ENCODE assay signal across 8 cellular contexts in the genomic region with DNA sequence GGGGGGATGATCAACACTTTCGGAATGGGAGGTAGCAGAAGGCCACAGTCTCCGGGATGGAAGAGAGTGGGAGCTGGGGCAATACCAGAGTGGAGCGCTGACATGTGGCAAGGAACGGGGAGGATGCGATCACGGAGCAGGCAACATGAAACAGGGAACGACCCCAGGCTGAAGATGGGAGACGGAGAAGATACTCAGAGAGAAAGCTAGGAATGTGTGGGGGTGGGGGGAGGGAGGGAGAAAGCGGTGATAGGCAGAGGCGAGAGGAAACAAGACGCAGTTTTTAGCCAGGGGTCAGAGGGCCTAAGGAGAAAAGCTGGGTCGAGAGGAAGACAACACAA. TPM values are rescaled to one million over a fixed set of nuclear protein-coding genes. Genes with fewer than 3 reads are reported as not detected.
DNase-seq lines count a peak whose midpoint lies in the region; ATAC-seq and TF ChIP-seq lines count a peak whose summit lies in the region.

No MANE protein-coding gene starts in this region.

- TF ChIP-seq CTCF in nephron progenitor cell (IDR thresholded peaks at IDR 0.05) = no peak

- H3K27me3 ChIP-seq in NT2/D1 (ENCODE audit: insufficient read depth, insufficient read length) (no peaks in the 10 kb centered on the region), esophagus (ENCODE audit: control insufficient read depth in 1 of 2, insufficient read depth in 2 of 2, low read length in 2 of 2) (no peaks in the 10 kb centered on the region)

- ATAC-seq in GM18909 (IDR thresholded peaks at IDR 0.05; ENCODE audit: poor library complexity, unreplicated experiment) (peak; percentile 0), naive B cell (ENCODE audit: low read depth in 2 of 2) (no peak)

- H3K4me3 ChIP-seq in NT2/D1 (ENCODE audit: insufficient read length, low read depth) = peak overlapping the region; percentile 92
- H3K4me3 ChIP-seq in esophagus (ENCODE audit: low read depth in 1 of 2, low read length in 2 of 2) = peak overlapping the region; percentile 88 to 94

- no peak overlapping the region for H3K4me3 Mint-ChIP-seq in naive B cell
- H3K4me3 Mint-ChIP-seq in nephron progenitor cell = no peak overlapping the region

- 0 to 1% methylated on average over 12 of the region's 12 CpGs for WGBS in esophagus, 2 donors

- H3K27ac ChIP-seq in esophagus (ENCODE audit: low read depth in 2 of 2, low read length in 1 of 2) = peak overlapping the region; percentile 95 to 97

- H3K9me3 Mint-ChIP-seq in naive B cell = no peaks in the 10 kb centered on the region
- H3K9me3 Mint-ChIP-seq in nephron progenitor cell = peaks cover 20% of the 10 kb centered on the region

- H3K27me3 Mint-ChIP-seq in naive B cell (peaks cover 9 to 20% (median 9%) of the 10 kb centered on the region in 3 donors), nephron progenitor cell (ENCODE audit: low read depth, poor library complexity) (peaks cover 9% of the 10 kb centered on the region)

- peaks cover 38% of the 10 kb centered on the region for H3K36me3 ChIP-seq in NT2/D1 (ENCODE audit: insufficient read depth, insufficient read length, low read length)
- H3K36me3 ChIP-seq in esophagus (ENCODE audit: control insufficient read depth in 2 of 2, insufficient read depth in 2 of 2, low read length in 1 of 2) = peaks cover 0 to 2% of the 10 kb centered on the region in 2 donors

- H3K4me1 ChIP-seq in NT2/D1 (ENCODE audit: insufficient read depth, insufficient read length) (no peaks in the 10 kb centered on the region), esophagus (ENCODE audit: control insufficient read depth in 2 of 2, insufficient read depth in 2 of 2, low read length in 1 of 2) (no peaks in the 10 kb centered on the region)

- DNase-seq in AG08395 (ENCODE audit: low spot score) = peak; percentile 45
- peak; percentile 23 for DNase-seq in NT2/D1 (ENCODE audit: low read depth, low spot score)
- DNase-seq in naive B cell = peak; percentile 0
- no peak for DNase-seq in DMS153 treated with DMSO at 0.1 percent for 48 hours (lab: John Stamatoyannopoulos, UW; ENCODE audit: unreplicated experiment)
- no peak for DNase-seq in NCI-H1105 (lab: John Stamatoyannopoulos, UW)
- DNase-seq in nephron progenitor cell = no peak

- peaks cover 0 to 13% of the 10 kb centered on the region in 2 donors for H3K36me3 Mint-ChIP-seq in naive B cell
- H3K36me3 Mint-ChIP-seq in nephron progenitor cell (ENCODE audit: low read depth) = no peaks in the 10 kb centered on the region

- H3K27ac Mint-ChIP-seq in naive B cell = no peak overlapping the region
- no peak overlapping the region for H3K27ac Mint-ChIP-seq in nephron progenitor cell

- H3K9me3 ChIP-seq in NT2/D1 (ENCODE audit: insufficient read depth, low read length) = no peaks in the 10 kb centered on the region
- no peaks in the 10 kb centered on the region for H3K9me3 ChIP-seq in esophagus (ENCODE audit: control insufficient read depth in 2 of 2, insufficient read depth in 1 of 2, low read depth in 1 of 2, low read length in 1 of 2)

- H3K9ac ChIP-seq in NT2/D1 (ENCODE audit: insufficient read length, low read depth) = peak overlapping the region; percentile 93

- H3K4me1 Mint-ChIP-seq in naive B cell (peaks cover 0 to 19% (median 3%) of the 10 kb centered on the region in 3 donors), nephron progenitor cell (peaks cover 10% of the 10 kb centered on the region)

RNA-seq across cellular contexts. Expression of a gene that starts 0.6 kb away (rescaled TPM):
- polyA plus RNA-seq in esophagus = 1 to 10 TPM; 5.7 to 6.1 TPM
- polyA plus RNA-seq in naive B cell (ENCODE audit: low read depth in 6 of 6) = 10 to 100 TPM; 21.3 to 39.5 (median 24.6) TPM

Comparison
In these comparisons a context has a peak if more than half of its experiments do, and no peak if none do; other contexts are left out.
1. DNase-seq: peak in AG08395 (single experiment), NT2/D1 (single experiment) and naive B cell (single experiment); none in DMS153 treated with DMSO at 0.1 percent for 48 hours (single experiment), NCI-H1105 (single experiment) and nephron progenitor cell (single experiment).